In the genomic region with DNA sequence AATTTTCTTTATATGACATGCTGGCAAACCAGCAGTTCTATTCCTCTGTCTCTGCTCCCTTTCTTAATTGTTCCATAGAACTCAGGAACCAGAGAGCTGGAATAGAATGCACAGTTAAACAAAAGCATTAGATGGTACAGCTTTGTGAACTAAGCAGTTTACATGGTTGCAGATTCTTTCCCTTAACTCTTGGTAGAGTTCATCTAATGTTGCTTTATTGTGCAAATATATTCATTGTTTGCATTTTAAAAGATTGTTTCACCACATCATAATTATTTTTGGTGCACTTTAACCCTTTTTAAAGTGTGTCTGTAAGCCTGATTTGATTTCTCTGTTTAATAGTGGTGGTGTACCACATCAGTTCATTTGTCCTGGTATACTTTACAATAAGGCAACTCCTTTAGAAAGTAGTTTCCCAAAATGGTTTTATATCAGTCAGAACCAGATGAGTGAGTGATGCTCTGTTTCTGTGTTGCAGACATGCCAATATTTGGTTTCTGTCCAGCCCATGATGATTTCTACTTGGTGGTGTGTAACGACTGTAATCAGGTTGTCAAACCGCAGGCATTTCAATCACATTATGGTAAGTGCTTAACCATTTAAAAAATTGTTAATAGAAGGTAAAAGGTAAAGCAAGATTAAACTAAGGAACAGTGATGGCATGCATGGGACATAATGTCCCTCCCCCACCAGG, we compare ENCODE assay signal across 14 cellular contexts. TPM values are rescaled to one million over a fixed set of nuclear protein-coding genes. Genes with fewer than 3 reads are reported as not detected.
DNase-seq lines count a peak whose midpoint lies in the region; ATAC-seq, FAIRE-seq and TF ChIP-seq lines count a peak whose summit lies in the region.
"Had no signal": no experiment of that assay in that cellular context is flagged by ENCODE, and none has a peak within 500 bp of the region (broad histone marks: within the 10 kb centered on the region; RNA-seq: fewer than 3 reads in every experiment).

No MANE protein-coding gene starts in this region.

- WGBS in small intestine, 3 donors = 63 to 79% (median 75%) methylated on average over 2 of the region's 2 CpGs

- H3K4me1 Mint-ChIP-seq in CD4-positive, alpha-beta memory T cell = peaks cover 36 to 63% (median 54%) of the 10 kb centered on the region in 4 donors
- H3K4me1 Mint-ChIP-seq in WTC11 = peaks cover 54% of the 10 kb centered on the region

- H3K4me3 Mint-ChIP-seq in CD4-positive, alpha-beta memory T cell = peak overlapping the region in 3 of 8 donors; percentile 1 to 26 (median 25)
- H3K4me3 Mint-ChIP-seq in WTC11 = no peak overlapping the region

- H3K4me1 ChIP-seq in CD4-positive, alpha-beta memory T cell (ENCODE audit: insufficient read depth, low read length) = peaks cover 47% of the 10 kb centered on the region
- peaks cover 8% of the 10 kb centered on the region for H3K4me1 ChIP-seq in fibroblast of lung (ENCODE audit: control insufficient read depth, extremely low read depth, insufficient read depth, low read length)
- no peaks in the 10 kb centered on the region for H3K4me1 ChIP-seq in small intestine (ENCODE audit: control insufficient read depth in 2 of 2, insufficient read depth in 1 of 2, low read depth in 1 of 2, low read length in 1 of 2)

- no peaks in the 10 kb centered on the region for H3K27me3 ChIP-seq in CD4-positive, alpha-beta memory T cell (ENCODE audit: insufficient read depth, low read length)
- H3K27me3 ChIP-seq in fibroblast of lung (ENCODE audit: control insufficient read depth, insufficient read depth, low read length) (no peaks in the 10 kb centered on the region), small intestine (ENCODE audit: control insufficient read depth in 2 of 2, insufficient read depth in 2 of 2, low read length in 2 of 2) (no peaks in the 10 kb centered on the region)
- H3K27me3 ChIP-seq: transverse colon had no signal

- CTCF ChIA-PET in CD4-positive, alpha-beta memory T cell (lab: Charles Lee; ENCODE audit: partially characterized antibody) = interaction anchor here (1.5 to 3.9 kb wide), 3 partner anchors 9 to 71 kb away, joined by 10 to 19 read pairs (median 14); a partner anchor contains a TSS
- CTCF ChIA-PET in WTC11 (lab: Charles Lee) = interaction anchor here (1.8 kb wide), 1 partner anchor 10 kb away, joined by 9 read pairs; no protein-coding TSS in a partner anchor

- no peak overlapping the region for H3K4me3 ChIP-seq in CD4-positive, alpha-beta memory T cell (ENCODE audit: low read length in 2 of 2)
- H3K4me3 ChIP-seq in fibroblast of lung (replicated peaks in 1 of 4; ENCODE audit: control extremely low read depth in 1 of 4, insufficient read depth in 1 of 4, low read depth in 3 of 4, low read length in 4 of 4) (no peak overlapping the region), small intestine (ENCODE audit: low read depth in 1 of 2, low read length in 2 of 2) (no peak overlapping the region)
- H3K4me3 ChIP-seq: smooth muscle cell, transverse colon had no signal

- H3K9ac ChIP-seq in fibroblast of lung (ENCODE audit: insufficient read depth, low read length) = no peak overlapping the region

- H3K27ac Mint-ChIP-seq in CD4-positive, alpha-beta memory T cell = peak overlapping the region; percentile 6 to 81 (median 48)
- peak overlapping the region; percentile 21; the same call in 1 of the 2 replicates for H3K27ac Mint-ChIP-seq in WTC11

- POLR2A ChIA-PET in CD4-positive, alpha-beta memory T cell (lab: Charles Lee; ENCODE audit: partially characterized antibody) = interaction anchor here (1.3 to 1.6 kb wide), 3 partner anchors 39 to 71 kb away, joined by 4 to 6 read pairs (median 4); a partner anchor contains a TSS
- POLR2A ChIA-PET in WTC11 (lab: Charles Lee) = no interaction called here

- H3K4me2 ChIP-seq in fibroblast of lung (ENCODE audit: extremely low read depth, insufficient read depth, low read length) = peak overlapping the region; percentile 32
- H3K4me2 ChIP-seq: smooth muscle cell had no signal

- no peak for FAIRE-seq in small intestine (lab: Jason Lieb, UNC)

- H3K36me3 Mint-ChIP-seq in CD4-positive, alpha-beta memory T cell = peaks cover 29 to 30% of the 10 kb centered on the region in 2 donors
- H3K36me3 Mint-ChIP-seq in WTC11 = no peaks in the 10 kb centered on the region; the same call in 1 of the 2 replicates

- intact Hi-C loops in CD4-positive, alpha-beta memory T cell (cut with micrococcal nuclease) = no loop called here

- H2AFZ ChIP-seq in fibroblast of lung (ENCODE audit: low read length) = no peak overlapping the region

- H3K9me3 Mint-ChIP-seq in CD4-positive, alpha-beta memory T cell = no peaks in the 10 kb centered on the region
- no peaks in the 10 kb centered on the region for H3K9me3 Mint-ChIP-seq in WTC11

- H3K27ac ChIP-seq in CD4-positive, alpha-beta memory T cell (ENCODE audit: low read depth, low read length) = peak overlapping the region; percentile 22
- H3K27ac ChIP-seq in fibroblast of lung (ENCODE audit: insufficient read depth, low read length) (no peak overlapping the region), small intestine (ENCODE audit: low read depth in 1 of 2, low read length in 1 of 2) (no peak overlapping the region)
- H3K27ac ChIP-seq: transverse colon had no signal

- no peak for TF ChIP-seq CTCF in WTC11 (IDR thresholded peaks at IDR 0.05)
- TF ChIP-seq CTCF in fibroblast of lung (conservative IDR thresholded peaks at IDR 0.05 in 1 of 2, IDR thresholded peaks at IDR 0.05 in 1 of 2; ENCODE audit: low read depth in 1 of 2, low read length in 2 of 2) = no peak

- peaks cover 10% of the 10 kb centered on the region for H3K79me2 ChIP-seq in fibroblast of lung (ENCODE audit: control insufficient read depth, insufficient read depth, low read length)

- ATAC-seq in GM19351 (IDR thresholded peaks at IDR 0.05; ENCODE audit: unreplicated experiment) (peak; percentile 38), WTC11 (no peak), HG03460 (IDR thresholded peaks at IDR 0.05; ENCODE audit: unreplicated experiment) (no peak)

- H3K9me3 ChIP-seq in CD4-positive, alpha-beta memory T cell (ENCODE audit: control insufficient read depth in 1 of 2, low read length in 2 of 2) = no peaks in the 10 kb centered on the region
- H3K9me3 ChIP-seq in fibroblast of lung (ENCODE audit: control insufficient read depth, insufficient read depth, low read depth, low read length) = no peaks in the 10 kb centered on the region
- no peaks in the 10 kb centered on the region for H3K9me3 ChIP-seq in small intestine (ENCODE audit: control insufficient read depth, low read depth)
- H3K9me3 ChIP-seq: transverse colon had no signal

- no peaks in the 10 kb centered on the region for H4K20me1 ChIP-seq in fibroblast of lung (ENCODE audit: control insufficient read depth, extremely low read depth, insufficient read depth, low read length)

- H3K36me3 ChIP-seq in CD4-positive, alpha-beta memory T cell (ENCODE audit: insufficient read depth, low read length) = peaks cover 8% of the 10 kb centered on the region
- no peaks in the 10 kb centered on the region for H3K36me3 ChIP-seq in fibroblast of lung (ENCODE audit: control insufficient read depth, insufficient read depth, low read length)
- peaks cover 0 to 3% of the 10 kb centered on the region in 2 donors for H3K36me3 ChIP-seq in small intestine (ENCODE audit: control insufficient read depth in 2 of 2, insufficient read depth in 2 of 2, low read length in 2 of 2)
- H3K36me3 ChIP-seq: transverse colon had no signal

- DNase-seq in CD4-positive, alpha-beta memory T cell = no peak
- DNase-seq in WTC11 (ENCODE audit: low spot score) = no peak
- no peak for DNase-seq in fibroblast of lung (ENCODE audit: low read depth in 2 of 2)
- no peak for DNase-seq in D341Med (ENCODE audit: low spot score)
- no peak for DNase-seq in small intestine
- no peak for DNase-seq in UCSD-AML1 (lab: John Stamatoyannopoulos, UW; ENCODE audit: unreplicated experiment)
- DNase-seq: central memory CD4-positive, alpha-beta T cell; posterior cingulate gyrus; transverse colon had no signal

- no peaks in the 10 kb centered on the region for H3K27me3 Mint-ChIP-seq in CD4-positive, alpha-beta memory T cell
- no peaks in the 10 kb centered on the region for H3K27me3 Mint-ChIP-seq in WTC11 (ENCODE audit: low read depth)

TF ChIP-seq in WTC11, 78 proteins besides CTCF, POLR2A, EP300 and RAD21 (continues in another document):
- TF ChIP-seq, protein P1, sequence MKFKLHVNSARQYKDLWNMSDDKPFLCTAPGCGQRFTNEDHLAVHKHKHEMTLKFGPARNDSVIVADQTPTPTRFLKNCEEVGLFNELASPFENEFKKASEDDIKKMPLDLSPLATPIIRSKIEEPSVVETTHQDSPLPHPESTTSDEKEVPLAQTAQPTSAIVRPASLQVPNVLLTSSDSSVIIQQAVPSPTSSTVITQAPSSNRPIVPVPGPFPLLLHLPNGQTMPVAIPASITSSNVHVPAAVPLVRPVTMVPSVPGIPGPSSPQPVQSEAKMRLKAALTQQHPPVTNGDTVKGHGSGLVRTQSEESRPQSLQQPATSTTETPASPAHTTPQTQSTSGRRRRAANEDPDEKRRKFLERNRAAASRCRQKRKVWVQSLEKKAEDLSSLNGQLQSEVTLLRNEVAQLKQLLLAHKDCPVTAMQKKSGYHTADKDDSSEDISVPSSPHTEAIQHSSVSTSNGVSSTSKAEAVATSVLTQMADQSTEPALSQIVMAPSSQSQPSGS (CRISPR knock-in tag; IDR thresholded peaks at IDR 0.05; ENCODE audit: borderline replicate concordance, low read depth) = no peak
- no peak for TF ChIP-seq ESRRA (CRISPR knock-in tag; IDR thresholded peaks at IDR 0.05; ENCODE audit: borderline replicate concordance)
- TF ChIP-seq OVOL2 (CRISPR knock-in tag; IDR thresholded peaks at IDR 0.05; ENCODE audit: borderline replicate concordance) = no peak
- no peak for TF ChIP-seq ZNF219 (CRISPR knock-in tag; IDR thresholded peaks at IDR 0.05; ENCODE audit: borderline replicate concordance)
- no peak for TF ChIP-seq NR3C1 (CRISPR knock-in tag; conservative IDR thresholded peaks at IDR 0.05; ENCODE audit: low read depth)
- TF ChIP-seq, protein P2, sequence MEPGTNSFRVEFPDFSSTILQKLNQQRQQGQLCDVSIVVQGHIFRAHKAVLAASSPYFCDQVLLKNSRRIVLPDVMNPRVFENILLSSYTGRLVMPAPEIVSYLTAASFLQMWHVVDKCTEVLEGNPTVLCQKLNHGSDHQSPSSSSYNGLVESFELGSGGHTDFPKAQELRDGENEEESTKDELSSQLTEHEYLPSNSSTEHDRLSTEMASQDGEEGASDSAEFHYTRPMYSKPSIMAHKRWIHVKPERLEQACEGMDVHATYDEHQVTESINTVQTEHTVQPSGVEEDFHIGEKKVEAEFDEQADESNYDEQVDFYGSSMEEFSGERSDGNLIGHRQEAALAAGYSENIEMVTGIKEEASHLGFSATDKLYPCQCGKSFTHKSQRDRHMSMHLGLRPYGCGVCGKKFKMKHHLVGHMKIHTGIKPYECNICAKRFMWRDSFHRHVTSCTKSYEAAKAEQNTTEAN (CRISPR knock-in tag; IDR thresholded peaks at IDR 0.05) = no peak

RNA-seq across cellular contexts. Expression of a gene that starts 39.9 kb away (rescaled TPM):
- total RNA-seq in CD4-positive, alpha-beta memory T cell = not detected
- polyA plus RNA-seq in CD4-positive, alpha-beta memory T cell = not detected
- total RNA-seq in WTC11 (2021) = 1.3 TPM in 1 of 3 replicates, not detected in the others
- total RNA-seq in fibroblast of lung = 1.7 TPM in 1 of 2 replicates, not detected in the other
- not detected in 2 replicates for polyA plus RNA-seq in fibroblast of lung
- polyA plus RNA-seq in fibroblast of lung (2012) = not detected in 2 replicates
- polyA minus RNA-seq in fibroblast of lung (ENCODE audit: low replicate concordance) = not detected in 2 replicates
- polyA plus RNA-seq in small intestine = not detected
- total RNA-seq: liver, myocyte, smooth muscle cell, transverse colon had no signal
- polyA plus RNA-seq: liver, smooth muscle cell had no signal
